Comparison of ENCODE assay signal across 1 cellular context in the genomic region with DNA sequence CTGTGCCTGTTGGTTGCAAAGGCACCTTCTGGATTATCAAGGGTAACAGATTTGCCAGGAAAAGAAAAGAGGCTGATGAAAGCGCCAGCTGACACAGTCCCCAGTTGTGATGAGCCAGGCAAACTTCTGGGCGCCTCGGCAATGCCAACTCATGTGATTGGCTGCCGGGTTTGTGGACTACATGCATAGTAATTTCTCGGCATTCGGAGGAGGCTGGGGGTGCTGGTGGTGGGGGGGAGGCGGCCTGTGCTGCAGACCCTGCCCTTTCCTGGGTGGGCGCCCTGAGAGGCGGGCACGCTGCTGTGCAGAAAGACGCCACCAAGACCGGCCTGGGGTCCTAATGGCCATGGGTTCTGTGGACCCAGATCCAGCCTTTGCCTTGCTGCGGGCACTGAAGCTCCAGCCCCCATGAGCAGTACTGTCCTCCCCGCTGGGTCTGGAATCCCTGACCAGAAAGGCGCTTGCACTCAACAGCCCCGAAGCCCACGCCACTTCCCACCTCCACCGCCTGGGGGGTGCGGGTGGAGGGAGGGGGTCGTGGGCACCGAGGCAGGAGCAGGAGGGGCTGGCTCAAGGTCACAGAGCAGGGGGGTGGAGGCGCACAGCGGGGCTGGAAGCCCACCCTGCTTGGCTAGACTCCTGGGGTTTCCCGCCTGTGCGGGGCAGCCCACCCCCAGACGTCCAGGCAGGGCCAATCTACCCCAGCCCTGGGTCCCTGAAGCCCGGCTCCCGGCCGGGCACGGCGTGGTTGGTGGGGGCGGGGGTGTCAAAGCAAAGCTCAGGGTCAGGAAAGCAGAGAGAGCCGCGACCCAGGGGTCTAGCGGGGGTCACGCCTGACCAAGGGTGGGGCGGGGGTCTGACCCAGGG.
TF ChIP-seq lines count a peak whose summit lies in the region.

No MANE protein-coding gene starts in this region.

TF ChIP-seq in HepG2, 621 proteins besides CTCF, POLR2A, EP300 and RAD21:
- TF ChIP-seq PTBP1 (IDR thresholded peaks at IDR 0.05; ENCODE audit: low read depth, low read length, poor library complexity, severe bottlenecking) = no peak
- no peak for TF ChIP-seq GTF2F1 (IDR thresholded peaks at IDR 0.05; ENCODE audit: low read length)
- TF ChIP-seq NFKB2 (CRISPR knock-in tag; IDR thresholded peaks at IDR 0.05; ENCODE audit: borderline replicate concordance) = no peak
- TF ChIP-seq HNRNPH1 (optimal IDR thresholded peaks at IDR 0.05; ENCODE audit: low read depth, low read length) = no peak
- TF ChIP-seq, protein P1, sequence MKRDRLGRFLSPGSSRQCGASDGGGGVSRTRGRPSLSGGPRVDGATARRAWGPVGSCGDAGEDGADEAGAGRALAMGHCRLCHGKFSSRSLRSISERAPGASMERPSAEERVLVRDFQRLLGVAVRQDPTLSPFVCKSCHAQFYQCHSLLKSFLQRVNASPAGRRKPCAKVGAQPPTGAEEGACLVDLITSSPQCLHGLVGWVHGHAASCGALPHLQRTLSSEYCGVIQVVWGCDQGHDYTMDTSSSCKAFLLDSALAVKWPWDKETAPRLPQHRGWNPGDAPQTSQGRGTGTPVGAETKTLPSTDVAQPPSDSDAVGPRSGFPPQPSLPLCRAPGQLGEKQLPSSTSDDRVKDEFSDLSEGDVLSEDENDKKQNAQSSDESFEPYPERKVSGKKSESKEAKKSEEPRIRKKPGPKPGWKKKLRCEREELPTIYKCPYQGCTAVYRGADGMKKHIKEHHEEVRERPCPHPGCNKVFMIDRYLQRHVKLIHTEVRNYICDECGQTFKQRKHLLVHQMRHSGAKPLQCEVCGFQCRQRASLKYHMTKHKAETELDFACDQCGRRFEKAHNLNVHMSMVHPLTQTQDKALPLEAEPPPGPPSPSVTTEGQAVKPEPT (CRISPR knock-in tag; IDR thresholded peaks at IDR 0.05; ENCODE audit: low read depth) = no peak
- TF ChIP-seq, protein P2, sequence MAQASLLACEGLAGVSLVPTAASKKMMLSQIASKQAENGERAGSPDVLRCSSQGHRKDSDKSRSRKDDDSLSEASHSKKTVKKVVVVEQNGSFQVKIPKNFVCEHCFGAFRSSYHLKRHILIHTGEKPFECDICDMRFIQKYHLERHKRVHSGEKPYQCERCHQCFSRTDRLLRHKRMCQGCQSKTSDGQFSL (CRISPR knock-in tag; IDR thresholded peaks at IDR 0.05) = 0 out of 2 replicates have a peak, but pooled peaks have one; percentile 47
- no peak for TF ChIP-seq KMT2A (CRISPR knock-in tag; IDR thresholded peaks at IDR 0.05)
- TF ChIP-seq ESRRA (CRISPR knock-in tag; IDR thresholded peaks at IDR 0.05; ENCODE audit: low read depth) = no peak
- no peak for TF ChIP-seq MBNL3 (CRISPR knock-in tag; conservative IDR thresholded peaks at IDR 0.05)
- TF ChIP-seq ZNF34 (CRISPR knock-in tag; IDR thresholded peaks at IDR 0.05; ENCODE audit: borderline replicate concordance) = no peak
- TF ChIP-seq ZNF83 (CRISPR knock-in tag; IDR thresholded peaks at IDR 0.05; ENCODE audit: borderline replicate concordance) = no peak
- TF ChIP-seq, protein P3, sequence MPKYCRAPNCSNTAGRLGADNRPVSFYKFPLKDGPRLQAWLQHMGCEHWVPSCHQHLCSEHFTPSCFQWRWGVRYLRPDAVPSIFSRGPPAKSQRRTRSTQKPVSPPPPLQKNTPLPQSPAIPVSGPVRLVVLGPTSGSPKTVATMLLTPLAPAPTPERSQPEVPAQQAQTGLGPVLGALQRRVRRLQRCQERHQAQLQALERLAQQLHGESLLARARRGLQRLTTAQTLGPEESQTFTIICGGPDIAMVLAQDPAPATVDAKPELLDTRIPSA (CRISPR knock-in tag; IDR thresholded peaks at IDR 0.05; ENCODE audit: borderline replicate concordance) = no peak
- TF ChIP-seq, protein P4, sequence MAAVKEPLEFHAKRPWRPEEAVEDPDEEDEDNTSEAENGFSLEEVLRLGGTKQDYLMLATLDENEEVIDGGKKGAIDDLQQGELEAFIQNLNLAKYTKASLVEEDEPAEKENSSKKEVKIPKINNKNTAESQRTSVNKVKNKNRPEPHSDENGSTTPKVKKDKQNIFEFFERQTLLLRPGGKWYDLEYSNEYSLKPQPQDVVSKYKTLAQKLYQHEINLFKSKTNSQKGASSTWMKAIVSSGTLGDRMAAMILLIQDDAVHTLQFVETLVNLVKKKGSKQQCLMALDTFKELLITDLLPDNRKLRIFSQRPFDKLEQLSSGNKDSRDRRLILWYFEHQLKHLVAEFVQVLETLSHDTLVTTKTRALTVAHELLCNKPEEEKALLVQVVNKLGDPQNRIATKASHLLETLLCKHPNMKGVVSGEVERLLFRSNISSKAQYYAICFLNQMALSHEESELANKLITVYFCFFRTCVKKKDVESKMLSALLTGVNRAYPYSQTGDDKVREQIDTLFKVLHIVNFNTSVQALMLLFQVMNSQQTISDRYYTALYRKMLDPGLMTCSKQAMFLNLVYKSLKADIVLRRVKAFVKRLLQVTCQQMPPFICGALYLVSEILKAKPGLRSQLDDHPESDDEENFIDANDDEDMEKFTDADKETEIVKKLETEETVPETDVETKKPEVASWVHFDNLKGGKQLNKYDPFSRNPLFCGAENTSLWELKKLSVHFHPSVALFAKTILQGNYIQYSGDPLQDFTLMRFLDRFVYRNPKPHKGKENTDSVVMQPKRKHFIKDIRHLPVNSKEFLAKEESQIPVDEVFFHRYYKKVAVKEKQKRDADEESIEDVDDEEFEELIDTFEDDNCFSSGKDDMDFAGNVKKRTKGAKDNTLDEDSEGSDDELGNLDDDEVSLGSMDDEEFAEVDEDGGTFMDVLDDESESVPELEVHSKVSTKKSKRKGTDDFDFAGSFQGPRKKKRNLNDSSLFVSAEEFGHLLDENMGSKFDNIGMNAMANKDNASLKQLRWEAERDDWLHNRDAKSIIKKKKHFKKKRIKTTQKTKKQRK (IDR thresholded peaks at IDR 0.05; ENCODE audit: low read length) = no peak
- TF ChIP-seq SP4 (CRISPR knock-in tag; IDR thresholded peaks at IDR 0.05) = no peak
- TF ChIP-seq, protein P5, sequence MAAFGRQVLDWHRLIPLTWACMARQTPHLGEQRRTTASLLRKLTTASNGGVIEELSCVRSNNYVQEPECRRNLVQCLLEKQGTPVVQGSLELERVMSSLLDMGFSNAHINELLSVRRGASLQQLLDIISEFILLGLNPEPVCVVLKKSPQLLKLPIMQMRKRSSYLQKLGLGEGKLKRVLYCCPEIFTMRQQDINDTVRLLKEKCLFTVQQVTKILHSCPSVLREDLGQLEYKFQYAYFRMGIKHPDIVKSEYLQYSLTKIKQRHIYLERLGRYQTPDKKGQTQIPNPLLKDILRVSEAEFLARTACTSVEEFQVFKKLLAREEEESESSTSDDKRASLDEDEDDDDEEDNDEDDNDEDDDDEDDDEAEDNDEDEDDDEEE (CRISPR knock-in tag; IDR thresholded peaks at IDR 0.05) = no peak
- TF ChIP-seq ZNF720 (CRISPR knock-in tag; IDR thresholded peaks at IDR 0.05) = no peak
- TF ChIP-seq EZH2 (conservative IDR thresholded peaks at IDR 0.05; ENCODE audit: low read depth, low read length) = peak; percentile 79; the same call in 1 of the 2 replicates
- TF ChIP-seq PCBP1 (IDR thresholded peaks at IDR 0.05; ENCODE audit: borderline replicate concordance, low read depth, low read length) = 0 out of 2 replicates have a peak, but pooled peaks have one; percentile 50
- no peak for TF ChIP-seq ZNF121 (CRISPR knock-in tag; IDR thresholded peaks at IDR 0.05)
- peak; percentile 57; the same call in 1 of the 2 replicates for TF ChIP-seq ZNF7 (CRISPR knock-in tag; IDR thresholded peaks at IDR 0.05)
- TF ChIP-seq RELA (CRISPR knock-in tag; IDR thresholded peaks at IDR 0.05) = no peak
- TF ChIP-seq ZZZ3 (CRISPR knock-in tag; IDR thresholded peaks at IDR 0.05; ENCODE audit: borderline replicate concordance) = no peak
- no peak for TF ChIP-seq POGZ (CRISPR knock-in tag; IDR thresholded peaks at IDR 0.05)
TF ChIP-seq in HepG2: peak in this region for 4.
